Comparison of ENCODE assay signal across 13 cellular contexts in genomic region chr3:30668051-30668609, GRCh38.
DNase-seq lines count a peak whose midpoint lies in the region; ATAC-seq and TF ChIP-seq lines count a peak whose summit lies in the region.
"Had no signal": no experiment of that assay in that cellular context is flagged by ENCODE, and none has a peak within 500 bp of the region (broad histone marks: within the 10 kb centered on the region; RNA-seq: fewer than 3 reads in every experiment).

No MANE protein-coding gene starts in this region.

- peaks cover 66% of the 10 kb centered on the region for H3K36me3 Mint-ChIP-seq in activated naive CD4-positive, alpha-beta T cell treated with anti-CD3 and anti-CD28 coated beads, Interleukin-2, amount 10 ng/mL, durations not matched to agents 7 days and 5 days
- H3K36me3 Mint-ChIP-seq in stimulated activated memory B cell treated with anti-CD40 and anti-IgM and Interleukin-4, amounts not matched to agents 10 μg/mL and 1 μg/mL and 100 μg/mL, for 72 hours: peaks cover 71% of the 10 kb centered on the region

- ATAC-seq in heart right ventricle: peak in 4 of 8 donors; percentile 23 to 68 (median 43)
- no peak for ATAC-seq in stimulated activated memory B cell treated with anti-CD40 and anti-IgM and Interleukin-4, amounts not matched to agents 10 μg/mL and 1 μg/mL and 100 μg/mL, for 72 hours

- H3K27ac Mint-ChIP-seq in activated naive CD4-positive, alpha-beta T cell treated with anti-CD3 and anti-CD28 coated beads, Interleukin-2, amount 10 ng/mL, durations not matched to agents 7 days and 5 days: peak overlapping the region; percentile 90
- peak overlapping the region; percentile 65 for H3K27ac Mint-ChIP-seq in stimulated activated memory B cell treated with anti-CD40 and anti-IgM and Interleukin-4, amounts not matched to agents 10 μg/mL and 1 μg/mL and 100 μg/mL, for 72 hours

- DNase-seq in activated naive CD4-positive, alpha-beta T cell treated with anti-CD3 and anti-CD28 coated beads, Interleukin-2, amount 10 ng/mL, durations not matched to agents 7 days and 5 days: no peak
- no peak for DNase-seq in activated naive CD4-positive, alpha-beta T cell treated with Interleukin-2 at 50 U/mL for 16 hours
- DNase-seq in NCI-H2227 treated with DMSO at 0.1 percent for 48 hours (lab: John Stamatoyannopoulos, UW) (peak; percentile 1), heart right ventricle (no peak), SHP77 (lab: John Stamatoyannopoulos, UW) (no peak), CD1c-positive myeloid dendritic cell (ENCODE audit: extremely low spot score) (no peak)
- no peak for DNase-seq in activated CD4-positive, CD25-positive, alpha-beta regulatory T cell treated with anti-CD3 and anti-CD28 coated beads, Interleukin-2, amount 50 U/mL, for 72 hours
- DNase-seq: activated CD4-positive, alpha-beta T cell treated with anti-CD3 and anti-CD28 coated beads, Interleukin-2, amount 50 U/mL, for 48 hours; amygdala; dorsolateral prefrontal cortex; NCI-H526 had no signal

- WGBS in heart right ventricle, 2 donors: 47 to 60% methylated on average over 5 of the region's 5 CpGs

- peak overlapping the region; percentile 47 for H3K4me3 Mint-ChIP-seq in activated naive CD4-positive, alpha-beta T cell treated with anti-CD3 and anti-CD28 coated beads, Interleukin-2, amount 10 ng/mL, durations not matched to agents 7 days and 5 days
- H3K4me3 Mint-ChIP-seq in stimulated activated memory B cell treated with anti-CD40 and anti-IgM and Interleukin-4, amounts not matched to agents 10 μg/mL and 1 μg/mL and 100 μg/mL, for 72 hours: no peak overlapping the region

- H3K9me3 Mint-ChIP-seq in activated naive CD4-positive, alpha-beta T cell treated with anti-CD3 and anti-CD28 coated beads, Interleukin-2, amount 10 ng/mL, durations not matched to agents 7 days and 5 days: no peaks in the 10 kb centered on the region
- peaks cover 6% of the 10 kb centered on the region for H3K9me3 Mint-ChIP-seq in stimulated activated memory B cell treated with anti-CD40 and anti-IgM and Interleukin-4, amounts not matched to agents 10 μg/mL and 1 μg/mL and 100 μg/mL, for 72 hours

- H3K4me1 Mint-ChIP-seq in activated naive CD4-positive, alpha-beta T cell treated with anti-CD3 and anti-CD28 coated beads, Interleukin-2, amount 10 ng/mL, durations not matched to agents 7 days and 5 days: peaks cover 95% of the 10 kb centered on the region
- peaks cover 72% of the 10 kb centered on the region for H3K4me1 Mint-ChIP-seq in stimulated activated memory B cell treated with anti-CD40 and anti-IgM and Interleukin-4, amounts not matched to agents 10 μg/mL and 1 μg/mL and 100 μg/mL, for 72 hours

- no peaks in the 10 kb centered on the region for H3K9me3 ChIP-seq in heart right ventricle

- CTCF ChIA-PET in activated naive CD4-positive, alpha-beta T cell treated with anti-CD3 and anti-CD28 coated beads, Interleukin-2, amount 10 ng/mL, durations not matched to agents 7 days and 5 days (lab: Charles Lee): no interaction called here

- peaks cover 4 to 81% (median 67%) of the 10 kb centered on the region in 9 donors for H3K4me1 ChIP-seq in heart right ventricle

- H3K27me3 Mint-ChIP-seq in activated naive CD4-positive, alpha-beta T cell treated with anti-CD3 and anti-CD28 coated beads, Interleukin-2, amount 10 ng/mL, durations not matched to agents 7 days and 5 days: no peaks in the 10 kb centered on the region
- H3K27me3 Mint-ChIP-seq in stimulated activated memory B cell treated with anti-CD40 and anti-IgM and Interleukin-4, amounts not matched to agents 10 μg/mL and 1 μg/mL and 100 μg/mL, for 72 hours: no peaks in the 10 kb centered on the region

- H3K27ac ChIP-seq in heart right ventricle: peak overlapping the region in 6 of 10 donors; percentile 24 to 62 (median 44)
- H3K27ac ChIP-seq: C4-2B had no signal

- no peak overlapping the region for H3K4me3 ChIP-seq in heart right ventricle
- H3K4me3 ChIP-seq: dorsolateral prefrontal cortex had no signal

- H3K27me3 ChIP-seq in heart right ventricle: no peaks in the 10 kb centered on the region
- H3K27me3 ChIP-seq: dorsolateral prefrontal cortex had no signal

- H3K36me3 ChIP-seq in heart right ventricle: peaks cover 0 to 64% (median 26%) of the 10 kb centered on the region in 9 donors

- intact Hi-C loops in heart right ventricle (cut with DNase I): no loop called here

- TF ChIP-seq CTCF in heart right ventricle (IDR thresholded peaks at IDR 0.05): no peak
